ENCODE assay signal across 1 cellular context in genomic region chr6:147202516-147203310, GRCh38.
TF ChIP-seq lines count a peak whose summit lies in the region.

No MANE protein-coding gene starts in this region.

TF ChIP-seq in K562, 482 proteins besides CTCF, POLR2A, EP300 and RAD21 (continued from another document and continues in another):
- TF ChIP-seq AFF1 (IDR thresholded peaks at IDR 0.05; ENCODE audit: low read depth in 1 of 2, partially characterized antibody in 2 of 2) (peak; percentile 85 to 97), SAP30 (IDR thresholded peaks at IDR 0.05; ENCODE audit: borderline replicate concordance, insufficient read depth, low read depth, low read length, poor library complexity, severe bottlenecking) (no peak), THRB (CRISPR knock-in tag; conservative IDR thresholded peaks at IDR 0.05) (peak; percentile 87), KLF6 (CRISPR knock-in tag; IDR thresholded peaks at IDR 0.05; ENCODE audit: borderline replicate concordance) (peak; percentile 69; the same call in 1 of the 2 replicates), ZBTB17 (CRISPR knock-in tag; IDR thresholded peaks at IDR 0.05) (0 out of 2 replicates have a peak, but pooled peaks have one; percentile 52), NR2C2 (CRISPR knock-in tag; IDR thresholded peaks at IDR 0.05) (peak; percentile 60; the same call in 1 of the 2 replicates), NR2C2 (tag; IDR thresholded peaks at IDR 0.05) (peak; percentile 45; the same call in 1 of the 2 replicates), HCFC1 (IDR thresholded peaks at IDR 0.05; ENCODE audit: low read depth, low read length) (no peak; the same call in 1 of the 2 replicates), ZNF589 (CRISPR knock-in tag; IDR thresholded peaks at IDR 0.05; ENCODE audit: low read depth) (no peak; the same call in 1 of the 2 replicates), HDAC1 (IDR thresholded peaks at IDR 0.05) (peak; percentile 20 to 92; a peak in 3 of 4 replicates), PML (IDR thresholded peaks at IDR 0.05; ENCODE audit: low read length) (peak; percentile 91), MGA (IDR thresholded peaks at IDR 0.05) (no peak), NUFIP1 (IDR thresholded peaks at IDR 0.05; ENCODE audit: partially characterized antibody) (no peak), E2F8 (IDR thresholded peaks at IDR 0.05; ENCODE audit: low read depth, partially characterized antibody) (no peak), ZNF699 (CRISPR knock-in tag; IDR thresholded peaks at IDR 0.05; ENCODE audit: insufficient replicate concordance) (no peak), ZNF75A (CRISPR knock-in tag; IDR thresholded peaks at IDR 0.05) (no peak), U2AF1 (optimal IDR thresholded peaks at IDR 0.05; ENCODE audit: low read depth, low read length) (no peak), ZNF124 (CRISPR knock-in tag; IDR thresholded peaks at IDR 0.05) (no peak), TGIF2 (CRISPR knock-in tag; IDR thresholded peaks at IDR 0.05) (peak; percentile 36; the same call in 1 of the 2 replicates), MLLT1 (IDR thresholded peaks at IDR 0.05) (peak; percentile 97 to 98), BRD4 (IDR thresholded peaks at IDR 0.05) (no peak), CBFB (CRISPR knock-in tag; IDR thresholded peaks at IDR 0.05) (peak; percentile 74), MTA3 (IDR thresholded peaks at IDR 0.05; ENCODE audit: borderline replicate concordance) (peak; percentile 85), RBM34 (IDR thresholded peaks at IDR 0.05; ENCODE audit: borderline replicate concordance, insufficient read depth, low read length) (no peak), ZNF143 (CRISPR knock-in tag; IDR thresholded peaks at IDR 0.05) (peak; percentile 91), BRF2 (IDR thresholded peaks at IDR 0.05; ENCODE audit: borderline replicate concordance, insufficient read depth, insufficient read length) (no peak), NFRKB (IDR thresholded peaks at IDR 0.05; ENCODE audit: low read depth) (peak; percentile 79), IRF2 (CRISPR knock-in tag; IDR thresholded peaks at IDR 0.05) (no peak), ZBTB26 (CRISPR knock-in tag; IDR thresholded peaks at IDR 0.05) (peak; percentile 94), HES1 (IDR thresholded peaks at IDR 0.05; ENCODE audit: low read depth) (no peak), CHD4 (IDR thresholded peaks at IDR 0.05; ENCODE audit: insufficient read depth, insufficient replicate concordance, low read depth, low read length, poor library complexity, severe bottlenecking) (no peak), ZNF780A (CRISPR knock-in tag; IDR thresholded peaks at IDR 0.05) (peak; percentile 51; the same call in 1 of the 2 replicates), MED1 (CRISPR knock-in tag; IDR thresholded peaks at IDR 0.05; ENCODE audit: borderline replicate concordance) (no peak)
